31 cellular contexts compared by ENCODE assay signal in the genomic region with DNA sequence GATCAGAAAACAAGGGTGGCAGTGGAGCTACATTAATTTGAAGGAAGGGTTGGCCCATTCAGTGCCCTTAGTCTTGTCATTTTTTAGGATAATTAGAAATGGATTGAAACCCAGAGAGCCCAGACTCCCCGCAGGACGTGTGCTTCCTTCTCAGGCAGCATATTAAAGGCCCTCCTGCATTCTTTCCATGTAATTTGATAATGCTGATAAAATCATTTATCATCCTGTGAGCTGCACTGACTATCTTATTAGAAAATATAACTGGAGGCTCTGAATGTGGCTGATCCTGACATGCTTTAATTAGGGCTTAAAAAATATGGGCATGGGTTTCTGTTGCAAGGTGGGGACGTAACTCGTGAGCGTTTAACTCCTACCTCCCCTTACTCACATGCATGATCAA.
DNase-seq lines count a peak whose midpoint lies in the region; ATAC-seq, FAIRE-seq and TF ChIP-seq lines count a peak whose summit lies in the region.
"Had no signal": no experiment of that assay in that cellular context is flagged by ENCODE, and none has a peak within 500 bp of the region (broad histone marks: within the 10 kb centered on the region; RNA-seq: fewer than 3 reads in every experiment).

No MANE protein-coding gene starts in this region.

- CTCF ChIA-PET in A549 (lab: Yijun Ruan, JAX): interaction anchor here (1.0 kb wide), 1 partner anchor 18 kb away, joined by 3 read pairs; no protein-coding TSS in a partner anchor

- WGBS in A549 (ENCODE audit: missing lambda C conversion rate): 82% methylated on average over 5 of the region's 5 CpGs
- 77 to 80% methylated on average over 5 of the region's 5 CpGs for WGBS in thyroid gland, 2 donors

- no peaks in the 10 kb centered on the region for H3K9me2 ChIP-seq in GM23338 (ENCODE audit: insufficient read depth)

- ATAC-seq in A549: no peak
- ATAC-seq in HG02852 (IDR thresholded peaks at IDR 0.05; ENCODE audit: unreplicated experiment): no peak
- ATAC-seq in GM23338: no peak
- ATAC-seq: activated CD8-positive, alpha-beta memory T cell treated with anti-CD3 and anti-CD28 coated beads, Interleukin-2, amount 10 ng/mL, durations not matched to agents 7 days and 5 days; activated T-cell treated with anti-CD3 and anti-CD28 coated beads, Interleukin-2, amount 50 U/mL, for 4 hours; heart right ventricle; lower lobe of right lung; mucosa of descending colon; natural killer cell; stimulated activated effector memory CD8-positive, alpha-beta T cell treated with anti-CD3 and anti-CD28 coated beads, Interleukin-12 subunit alpha, Interleukin-12 subunit beta, amount 100 ng/mL, for 72 hours; upper lobe of right lung had no signal

- TF ChIP-seq CTCF in A549 (IDR thresholded peaks at IDR 0.05) (no peak), keratinocyte (optimal IDR thresholded peaks at IDR 0.05 in 1 of 3, IDR thresholded peaks at IDR 0.05 in 1 of 3, conservative IDR thresholded peaks at IDR 0.05 in 1 of 3; ENCODE audit: extremely low read depth in 1 of 3, insufficient read depth in 2 of 3, low read length in 3 of 3) (no peak), thyroid gland (IDR thresholded peaks at IDR 0.05) (no peak), GM23338 (conservative IDR thresholded peaks at IDR 0.05; ENCODE audit: low read depth in 2 of 2) (no peak)

- TF ChIP-seq POLR2A in A549 (IDR thresholded peaks at IDR 0.05; ENCODE audit: low read length) (no peak), thyroid gland (IDR thresholded peaks at IDR 0.05) (no peak)

- no peaks in the 10 kb centered on the region for H3K27me3 ChIP-seq in keratinocyte (ENCODE audit: control insufficient read depth, extremely low read depth, insufficient read depth, low read length)
- H3K27me3 ChIP-seq in thyroid gland: no peaks in the 10 kb centered on the region
- H3K27me3 ChIP-seq in GM23338 (ENCODE audit: insufficient read depth): no peaks in the 10 kb centered on the region
- H3K27me3 ChIP-seq: BLaER1 treated with 17β-estradiol and CSF1 and Interleukin-3, amounts not matched to agents 10 nM and 100 nM; esophagus squamous epithelium; upper lobe of right lung had no signal

- H3K36me3 ChIP-seq in keratinocyte (ENCODE audit: control insufficient read depth in 2 of 2, extremely low read depth in 1 of 2, insufficient read depth in 2 of 2, low read length in 2 of 2) (no peaks in the 10 kb centered on the region), thyroid gland (no peaks in the 10 kb centered on the region), GM23338 (ENCODE audit: insufficient read depth) (no peaks in the 10 kb centered on the region)
- H3K36me3 ChIP-seq: BLaER1 treated with 17β-estradiol and CSF1 and Interleukin-3, amounts not matched to agents 10 nM and 100 nM; esophagus squamous epithelium; heart right ventricle; lower lobe of right lung; upper lobe of right lung had no signal

- peak overlapping the region; percentile 19; the same call in 1 of the 3 replicates for H3K4me2 ChIP-seq in A549
- peak overlapping the region; percentile 47 for H3K4me2 ChIP-seq in keratinocyte (ENCODE audit: control insufficient read depth, extremely low read depth, insufficient read depth, low read depth, low read length)
- no peak overlapping the region for H3K4me2 ChIP-seq in GM23338
- H3K4me2 ChIP-seq: BLaER1 treated with 17β-estradiol and CSF1 and Interleukin-3, amounts not matched to agents 10 nM and 100 nM had no signal

- POLR2A ChIA-PET in A549 (lab: Yijun Ruan, JAX): no interaction called here

- dilution Hi-C loops in keratinocyte (cut with MboI; ENCODE audit: extremely low pct_ligation_motif_present, low sequenced_read_pairs): no loop called here

- no peak overlapping the region for H3K27ac Mint-ChIP-seq in GM23338
- H3K27ac Mint-ChIP-seq: activated CD8-positive, alpha-beta memory T cell treated with anti-CD3 and anti-CD28 coated beads, Interleukin-2, amount 10 ng/mL, durations not matched to agents 7 days and 5 days; natural killer cell; stimulated activated effector memory CD8-positive, alpha-beta T cell treated with anti-CD3 and anti-CD28 coated beads, Interleukin-12 subunit alpha, Interleukin-12 subunit beta, amount 100 ng/mL, for 72 hours; T-helper 1 cell treated with Interleukin-12 subunit alpha and Interleukin-12 subunit beta and Interleukin-4 antibody, amounts not matched to agents 30 μg/mL and 1 μg/mL, for 36 hours had no signal

- no peak overlapping the region for H3K4me3 Mint-ChIP-seq in GM23338
- H3K4me3 Mint-ChIP-seq: activated CD8-positive, alpha-beta memory T cell treated with anti-CD3 and anti-CD28 coated beads, Interleukin-2, amount 10 ng/mL, durations not matched to agents 7 days and 5 days; activated T-cell treated with anti-CD3 and anti-CD28 coated beads, Interleukin-2, amount 50 U/mL, for 4 hours; IgD-negative memory B cell; natural killer cell; stimulated activated effector memory CD8-positive, alpha-beta T cell treated with anti-CD3 and anti-CD28 coated beads, Interleukin-12 subunit alpha, Interleukin-12 subunit beta, amount 100 ng/mL, for 72 hours; T-helper 1 cell treated with Interleukin-12 subunit alpha and Interleukin-12 subunit beta and Interleukin-4 antibody, amounts not matched to agents 30 μg/mL and 1 μg/mL, for 36 hours had no signal

- H3K9me3 ChIP-seq in A549: no peaks in the 10 kb centered on the region
- no peaks in the 10 kb centered on the region for H3K9me3 ChIP-seq in keratinocyte (ENCODE audit: control insufficient read depth, low read depth, low read length)
- H3K9me3 ChIP-seq in thyroid gland: no peaks in the 10 kb centered on the region
- H3K9me3 ChIP-seq: BLaER1 treated with 17β-estradiol and CSF1 and Interleukin-3, amounts not matched to agents 10 nM and 100 nM; esophagus squamous epithelium; heart right ventricle; lower lobe of right lung; mucosa of descending colon; upper lobe of right lung had no signal

- FAIRE-seq in A549 (lab: Jason Lieb, UNC) (no peak), HTR-8/SVneo (lab: Jason Lieb, UNC) (no peak), keratinocyte (lab: Jason Lieb, UNC) (peak; percentile 36)
- FAIRE-seq: GM12892 had no signal

- no peaks in the 10 kb centered on the region for H3K9me3 Mint-ChIP-seq in GM23338
- H3K9me3 Mint-ChIP-seq: activated T-cell treated with anti-CD3 and anti-CD28 coated beads, Interleukin-2, amount 50 U/mL, for 4 hours; IgD-negative memory B cell; natural killer cell; stimulated activated effector memory CD8-positive, alpha-beta T cell treated with anti-CD3 and anti-CD28 coated beads, Interleukin-12 subunit alpha, Interleukin-12 subunit beta, amount 100 ng/mL, for 72 hours; T-helper 1 cell treated with Interleukin-12 subunit alpha and Interleukin-12 subunit beta and Interleukin-4 antibody, amounts not matched to agents 30 μg/mL and 1 μg/mL, for 36 hours had no signal

- H3K27ac ChIP-seq in A549: peak overlapping the region in 1 of 2 experiments; percentile 64; a peak in 2 of 6 replicates
- peak overlapping the region; percentile 67 for H3K27ac ChIP-seq in keratinocyte (ENCODE audit: control insufficient read depth, insufficient read depth, low read length)
- no peak overlapping the region for H3K27ac ChIP-seq in thyroid gland
- H3K27ac ChIP-seq in GM23338 (ENCODE audit: low read depth): no peak overlapping the region
- H3K27ac ChIP-seq: BLaER1 treated with 17β-estradiol and CSF1 and Interleukin-3, amounts not matched to agents 10 nM and 100 nM; heart right ventricle; lower lobe of right lung; SK-N-MC; upper lobe of right lung had no signal

- H3K36me3 Mint-ChIP-seq in GM23338 (ENCODE audit: low read depth): 0 out of 3 replicates have a peak, but pooled peaks cover 2% of the 10 kb centered on the region
- H3K36me3 Mint-ChIP-seq: activated CD8-positive, alpha-beta memory T cell treated with anti-CD3 and anti-CD28 coated beads, Interleukin-2, amount 10 ng/mL, durations not matched to agents 7 days and 5 days; IgD-negative memory B cell; natural killer cell; stimulated activated effector memory CD8-positive, alpha-beta T cell treated with anti-CD3 and anti-CD28 coated beads, Interleukin-12 subunit alpha, Interleukin-12 subunit beta, amount 100 ng/mL, for 72 hours had no signal

- no peak for TF ChIP-seq EP300 in A549 (IDR thresholded peaks at IDR 0.05)

- intact Hi-C loops in thyroid gland (cut with DNase I): no loop called here

- H3K27me3 Mint-ChIP-seq in GM23338 (ENCODE audit: insufficient read depth, low read depth, poor library complexity): peaks cover 8% of the 10 kb centered on the region

- H3K4me1 Mint-ChIP-seq in GM23338: peaks cover 4% of the 10 kb centered on the region; the same call in 1 of the 3 replicates
- H3K4me1 Mint-ChIP-seq: activated CD8-positive, alpha-beta memory T cell treated with anti-CD3 and anti-CD28 coated beads, Interleukin-2, amount 10 ng/mL, durations not matched to agents 7 days and 5 days; IgD-negative memory B cell; natural killer cell had no signal

- peak overlapping the region; percentile 53 for H3K9ac ChIP-seq in keratinocyte (ENCODE audit: control insufficient read depth, extremely low read depth, insufficient read depth, low read length)
- H3K9ac ChIP-seq: BLaER1 treated with 17β-estradiol and CSF1 and Interleukin-3, amounts not matched to agents 10 nM and 100 nM had no signal

- TF ChIP-seq RAD21 in A549 (conservative IDR thresholded peaks at IDR 0.05 in 1 of 2, IDR thresholded peaks at IDR 0.05 in 1 of 2): no peak

- no peaks in the 10 kb centered on the region for H3F3A ChIP-seq in GM23338 (replicated peaks; ENCODE audit: low read depth)

- no peaks in the 10 kb centered on the region for H3K9me1 ChIP-seq in keratinocyte (ENCODE audit: control insufficient read depth, extremely low read depth, insufficient read depth, low read length)

- H3K4me3 ChIP-seq in A549 (no peak overlapping the region), keratinocyte (ENCODE audit: control insufficient read depth in 2 of 3, extremely low read depth in 1 of 3, insufficient read depth in 2 of 3, low read depth in 1 of 3, low read length in 3 of 3) (no peak overlapping the region), thyroid gland (replicated peaks in 1 of 3) (no peak overlapping the region), GM23338 (no peak overlapping the region)
- H3K4me3 ChIP-seq: BLaER1 treated with 17β-estradiol and CSF1 and Interleukin-3, amounts not matched to agents 10 nM and 100 nM; esophagus squamous epithelium; heart right ventricle; lower lobe of right lung; mucosa of descending colon; SK-N-MC; upper lobe of right lung had no signal

- H3K79me2 ChIP-seq in keratinocyte (ENCODE audit: control insufficient read depth, insufficient read depth, low read length) (no peaks in the 10 kb centered on the region), GM23338 (replicated peaks; ENCODE audit: insufficient read depth) (no peaks in the 10 kb centered on the region)

- H4K20me1 ChIP-seq in keratinocyte (ENCODE audit: control insufficient read depth, extremely low read depth, insufficient read depth, low read length) (no peaks in the 10 kb centered on the region), GM23338 (replicated peaks; ENCODE audit: insufficient read depth) (no peaks in the 10 kb centered on the region)
- H4K20me1 ChIP-seq: BLaER1 treated with 17β-estradiol and CSF1 and Interleukin-3, amounts not matched to agents 10 nM and 100 nM had no signal

- DNase-seq in A549 (ENCODE audit: low read depth in 1 of 2, low spot score in 1 of 2) (no peak), HTR-8/SVneo (ENCODE audit: insufficient read length, low spot score) (peak; percentile 31), SK-N-DZ (ENCODE audit: low spot score) (peak; percentile 72), keratinocyte (ENCODE audit: low read depth, low spot score) (no peak), NCI-H446 treated with DMSO at 0.1 percent for 48 hours (lab: John Stamatoyannopoulos, UW) (no peak), thyroid gland (no peak), GM23338 (ENCODE audit: low spot score) (no peak)
- DNase-seq: activated CD4-positive, alpha-beta T cell treated with anti-CD3 and anti-CD28 coated beads, Interleukin-2, amount 50 U/mL, for 4 hours; activated CD8-positive, alpha-beta memory T cell treated with anti-CD3 and anti-CD28 coated beads, Interleukin-2, amount 10 ng/mL, durations not matched to agents 7 days and 5 days; activated naive CD4-positive, alpha-beta T cell; activated T-cell treated with anti-CD3 and anti-CD28 coated beads, Interleukin-2, amount 50 U/mL, for 4 hours; dermis blood vessel endothelial cell; esophagus squamous epithelium; foreskin melanocyte; HCEC 1CT; heart right ventricle; kidney glomerular epithelial cell; lower lobe of right lung; mucosa of descending colon; natural killer cell; NCI-H82; occipital lobe; RPMI8226; upper lobe of right lung had no signal

- H3K4me1 ChIP-seq in A549 (peaks cover 25% of the 10 kb centered on the region), keratinocyte (ENCODE audit: control insufficient read depth, extremely low read depth, insufficient read depth, low read length) (peaks cover 34% of the 10 kb centered on the region), thyroid gland (peaks cover 42 to 47% of the 10 kb centered on the region in 2 donors), GM23338 (ENCODE audit: insufficient read depth) (no peaks in the 10 kb centered on the region)
- H3K4me1 ChIP-seq: upper lobe of right lung had no signal

- H2AFZ ChIP-seq in keratinocyte (ENCODE audit: control insufficient read depth, low read length) (peak overlapping the region; percentile 79), GM23338 (no peak overlapping the region)

Comparison
In these comparisons a context has a peak if more than half of its experiments do, and no peak if none do; other contexts are left out.
1. DNase-seq: peak in HTR-8/SVneo (single experiment) and SK-N-DZ (single experiment); none in A549 (0 of 2), keratinocyte (single experiment), NCI-H446 treated with DMSO at 0.1 percent for 48 hours (single experiment), thyroid gland (0 of 2) and GM23338 (single experiment).